Comparison of ENCODE assay signal across 8 cellular contexts in genomic region chr2:237581751-237582746, GRCh38. TPM values are rescaled to one million over a fixed set of nuclear protein-coding genes. Genes with fewer than 3 reads are reported as not detected.
DNase-seq lines count a peak whose midpoint lies in the region; ATAC-seq and TF ChIP-seq lines count a peak whose summit lies in the region.

No MANE protein-coding gene starts in this region.

- no peak overlapping the region for H2AFZ ChIP-seq in HCT116 (ENCODE audit: low read depth, low read length, poor library complexity, severe bottlenecking)

- peak overlapping the region; percentile 87 for H3K27ac ChIP-seq in C4-2B
- H3K27ac ChIP-seq in HCT116 (ENCODE audit: low read depth, low read length), result no peak overlapping the region
- H3K27ac ChIP-seq in spleen, result peak overlapping the region in 4 of 8 donors; percentile 12 to 54 (median 30)

- H3K9me3 ChIP-seq in HCT116 (ENCODE audit: control insufficient read depth in 1 of 2, insufficient read depth in 1 of 2, low read depth in 1 of 2, low read length in 2 of 2), result no peaks in the 10 kb centered on the region
- H3K9me3 ChIP-seq in spleen, result no peaks in the 10 kb centered on the region

- H3K79me2 ChIP-seq in HCT116 (ENCODE audit: insufficient read depth, low read length), result no peaks in the 10 kb centered on the region

- WGBS in spleen, 5 donors, result 32 to 64% (median 48%) methylated on average over 11 to 25 of the region's 25 CpGs

- CTCF ChIA-PET in HCT116 (lab: Charles Lee), result interaction anchor here (1.3 kb wide), 1 partner anchor 10 kb away, joined by 5 read pairs; no protein-coding TSS in a partner anchor

- H3K4me2 ChIP-seq in HCT116 (ENCODE audit: low read length), result no peak overlapping the region

- H3K36me3 ChIP-seq in HCT116 (ENCODE audit: control insufficient read depth in 1 of 2, insufficient read depth in 2 of 2, low read length in 2 of 2) (peaks cover 0 to 6% of the 10 kb centered on the region in 2 experiments; a peak in 2 of 4 replicates), spleen (no peaks in the 10 kb centered on the region)

- intact Hi-C loops in HCT116 (cut with micrococcal nuclease), result no loop called here
- intact Hi-C loops in spleen (cut with DNase I; ENCODE audit: low total_unique reads), result loop anchor here (10.0 kb wide), 1 partner anchor 163 kb away; no protein-coding TSS in a partner anchor

- H3K4me1 ChIP-seq in HCT116 (ENCODE audit: control insufficient read depth in 1 of 2, insufficient read depth in 2 of 2, low read length in 2 of 2) (no peaks in the 10 kb centered on the region), spleen (peaks cover 0 to 23% (median 11%) of the 10 kb centered on the region in 6 donors)

- ATAC-seq in HCT116 (peak; percentile 36; the same call in 1 of the 2 replicates), HG03442 (IDR thresholded peaks at IDR 0.05; ENCODE audit: unreplicated experiment) (no peak), GM18907 (IDR thresholded peaks at IDR 0.05; ENCODE audit: unreplicated experiment) (no peak)

- peak; percentile 21; the same call in 1 of the 2 replicates for TF ChIP-seq RAD21 in HCT116 (IDR thresholded peaks at IDR 0.05; ENCODE audit: low read depth)

- DNase-seq in HCT116 (ENCODE audit: low read depth, low spot score) (no peak), RPMI8226 (peak; percentile 56), astrocyte of the hippocampus (ENCODE audit: low read depth, low spot score) (peak; percentile 72), iPS-NIHi7 (ENCODE audit: extremely low spot score) (peak; percentile 61), spleen (no peak)

- POLR2A ChIA-PET in HCT116 (lab: Charles Lee), result no interaction called here

- H3K9ac ChIP-seq in HCT116 (ENCODE audit: low read length), result no peak overlapping the region

- no TSS peak for BruUV-seq in HCT116 (replicated peaks; lab: Mats Ljungman, UMichigan)

- H4K20me1 ChIP-seq in HCT116 (ENCODE audit: insufficient read depth), result no peaks in the 10 kb centered on the region

- H3K4me3 ChIP-seq in HCT116 (replicated peaks in 1 of 2; ENCODE audit: low read depth in 1 of 2, low read length in 2 of 2) (no peak overlapping the region), spleen (peak overlapping the region in 1 of 8 donors; percentile 29)

- TF ChIP-seq POLR2A in HCT116 (IDR thresholded peaks at IDR 0.05; ENCODE audit: borderline replicate concordance, extremely low read depth, insufficient read depth, insufficient read length) (no peak), spleen (IDR thresholded peaks at IDR 0.05) (no peak)

- TF ChIP-seq CTCF in C4-2B (conservative IDR thresholded peaks at IDR 0.05), result peak; percentile 67
- TF ChIP-seq CTCF in HCT116 (IDR thresholded peaks at IDR 0.05 in 2 of 3, conservative IDR thresholded peaks at IDR 0.05 in 1 of 3; ENCODE audit: borderline replicate concordance in 1 of 3, insufficient read depth in 1 of 3, low read depth in 2 of 3, low read length in 2 of 3), result no peak
- peak in 10 of 11 experiments; percentile 17 to 58 (median 48) for TF ChIP-seq CTCF in spleen (IDR thresholded peaks at IDR 0.05 in 8 of 11, conservative IDR thresholded peaks at IDR 0.05 in 3 of 11)

- RAD21 ChIA-PET in HCT116 (lab: Charles Lee; ENCODE audit: low non-redundant PET in 1 of 2, low total read pairs in 2 of 2, uncharacterized antibody in 2 of 2, unreplicated experiment in 2 of 2), result no interaction called here

- H3K27me3 ChIP-seq in HCT116 (ENCODE audit: insufficient read depth, low read length) (no peaks in the 10 kb centered on the region), spleen (replicated peaks in 1 of 7) (peaks cover 0 to 12% (median 0%) of the 10 kb centered on the region in 7 donors)

- no peaks in the 10 kb centered on the region for H3K9me2 ChIP-seq in HCT116 (ENCODE audit: insufficient read depth)

TF ChIP-seq in HCT116, 20 proteins besides CTCF, POLR2A, EP300 and RAD21:
- TF ChIP-seq ELF1 (IDR thresholded peaks at IDR 0.05; ENCODE audit: borderline replicate concordance, low read depth) (no peak), REST (IDR thresholded peaks at IDR 0.05; ENCODE audit: low read depth) (no peak), CBX3 (IDR thresholded peaks at IDR 0.05; ENCODE audit: low read depth) (no peak)

RNA-seq across cellular contexts. Expression of gene RAB17, which starts 8.5 kb away (rescaled TPM):
- total RNA-seq in HCT116 (2021; ENCODE audit: unreplicated experiment) (41.8 TPM), spleen (1 to 10 TPM in 3 of 7 donors, under 1 TPM in 1, not detected in 3; 0.46 to 2.2 (median 1.3) TPM)
- 28.8 and 31.5 TPM in 2 replicates for polyA plus RNA-seq in HCT116 (2012)
- polyA plus RNA-seq in spleen, result under 1 TPM; 0.24 to 0.67 (median 0.57) TPM

RNA-seq across cellular contexts. Expression of gene PRLH, which starts 15.7 kb away (rescaled TPM):
- not detected for total RNA-seq in HCT116 (2021; ENCODE audit: unreplicated experiment)
- polyA plus RNA-seq in HCT116 (2012), result not detected in 2 replicates
- not detected for total RNA-seq in spleen
- polyA plus RNA-seq in spleen, result not detected

RNA-seq across cellular contexts. Expression of gene LRRFIP1, which starts 45.3 kb away (rescaled TPM):
- 76.9 TPM for total RNA-seq in HCT116 (2021; ENCODE audit: unreplicated experiment)
- polyA plus RNA-seq in HCT116 (2012), result 55.4 and 60.6 TPM in 2 replicates
- total RNA-seq in spleen, result 100 to 1,000 TPM; 110 to 164 (median 144) TPM
- 10 to 100 TPM; 40.4 to 46.3 (median 44.4) TPM for polyA plus RNA-seq in spleen

Comparison
In these comparisons a context has a peak if more than half of its experiments do, and no peak if none do; other contexts are left out.
1. CTCF ChIP-seq: peak in C4-2B (single experiment) and spleen (10 of 11); none in HCT116 (0 of 3).
2. DNase-seq: peak in RPMI8226 (single experiment), astrocyte of the hippocampus (single experiment) and iPS-NIHi7 (single experiment); none in HCT116 (single experiment) and spleen (single experiment).
3. RNA of gene RAB17, which starts 8.5 kb away (total RNA-seq): 41.8 TPM in HCT116 (single experiment); 0.46 to 2.2 TPM in spleen; every median in the first group is over 10 times any median in the second.